Comparison of ENCODE assay signal across 9 cellular contexts in the genomic region with DNA sequence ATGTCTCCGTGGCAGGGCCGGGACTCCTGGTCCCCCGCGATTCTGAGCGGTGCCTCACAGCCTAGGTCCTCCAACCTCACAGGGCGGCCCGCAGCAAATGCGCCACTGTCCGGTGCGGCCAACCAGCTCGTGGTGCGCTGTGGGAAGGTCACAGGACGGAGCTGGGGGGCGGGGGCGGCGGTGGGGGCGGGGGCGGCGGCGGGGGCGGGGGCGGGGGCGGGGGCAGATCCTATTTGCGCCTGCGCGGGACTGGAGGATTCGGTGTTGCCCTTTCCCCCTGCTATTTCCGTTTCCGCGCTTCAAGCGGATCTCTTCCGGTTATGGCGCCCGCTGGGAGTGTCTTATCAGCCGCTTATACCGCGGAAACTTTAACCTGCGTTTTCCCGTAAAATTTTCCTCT.
A peak's percentile ranks its signal among the peaks of the same experiment; 100 is the strongest.
DNase-seq lines count a peak whose midpoint lies in the region; ATAC-seq and TF ChIP-seq lines count a peak whose summit lies in the region.
"Had no signal": no experiment of that assay in that cellular context is flagged by ENCODE, and none has a peak within 500 bp of the region (broad histone marks: within the 10 kb centered on the region; RNA-seq: fewer than 3 reads in every experiment).

No MANE protein-coding gene starts in this region.

- TF ChIP-seq RAD21 in liver (IDR thresholded peaks at IDR 0.05) = no peak

- WGBS in liver = 34% methylated on average over 39 of the region's 39 CpGs

- H3K4me3 ChIP-seq in liver (ENCODE audit: low read depth in 1 of 3, low read length in 3 of 3) (peak overlapping the region in 2 of 3 donors; percentile 1 to 5), upper lobe of right lung (peak overlapping the region; percentile 26)

- H3K27ac ChIP-seq in liver (ENCODE audit: low read depth in 1 of 2, low read length in 2 of 2) (no peak overlapping the region), upper lobe of right lung (no peak overlapping the region)
- H3K27ac ChIP-seq: neutrophil had no signal

- TF ChIP-seq CTCF in chondrocyte (IDR thresholded peaks at IDR 0.05) (no peak), liver (IDR thresholded peaks at IDR 0.05; ENCODE audit: low read depth, low read length, missing input control) (no peak), upper lobe of right lung (IDR thresholded peaks at IDR 0.05) (no peak)

- H3K36me3 ChIP-seq in liver (ENCODE audit: control insufficient read depth in 4 of 4, insufficient read depth in 3 of 4, low read depth in 1 of 4, low read length in 3 of 4) = no peaks in the 10 kb centered on the region
- no peaks in the 10 kb centered on the region for H3K36me3 ChIP-seq in upper lobe of right lung
- H3K36me3 ChIP-seq: neutrophil had no signal

- H3K27me3 ChIP-seq in liver (ENCODE audit: control insufficient read depth in 4 of 4, insufficient read depth in 4 of 4, low read length in 3 of 4) = peaks cover 0 to 2% (median 0%) of the 10 kb centered on the region in 4 donors
- H3K27me3 ChIP-seq in upper lobe of right lung = no peaks in the 10 kb centered on the region

- H3K9me3 ChIP-seq in liver (ENCODE audit: control insufficient read depth in 4 of 4, low read length in 3 of 4) (peaks cover 2 to 7% (median 6%) of the 10 kb centered on the region in 4 donors), upper lobe of right lung (no peaks in the 10 kb centered on the region)

- H3K4me1 ChIP-seq in liver (ENCODE audit: control insufficient read depth in 4 of 4, insufficient read depth in 4 of 4, low read length in 3 of 4) (no peaks in the 10 kb centered on the region), upper lobe of right lung (no peaks in the 10 kb centered on the region)

- peaks cover 6% of the 10 kb centered on the region for H3K27me3 Mint-ChIP-seq in chondrocyte (ENCODE audit: low read depth)

- H3K4me3 Mint-ChIP-seq in chondrocyte (ENCODE audit: unreplicated experiment) = peak overlapping the region; percentile 63

- intact Hi-C loops in Right ventricle myocardium inferior (cut with DNase I) (no loop called here), cardiac septum (cut with DNase I) (loop anchor here (10.0 kb wide), 1 partner anchor 73 kb away; no protein-coding TSS in a partner anchor), upper lobe of right lung (cut with DNase I) (no loop called here)

- no peaks in the 10 kb centered on the region for H3K4me1 Mint-ChIP-seq in chondrocyte (ENCODE audit: low read depth)

- DNase-seq in Right ventricle myocardium inferior (ENCODE audit: missing footprints) (no peak), cardiac septum (ENCODE audit: low spot score) (no peak), chondrocyte (ENCODE audit: low spot score) (no peak), upper lobe of right lung (no peak), SIG-M5 (lab: John Stamatoyannopoulos, UW) (no peak), DMS153 (lab: John Stamatoyannopoulos, UW) (no peak)

- no peak overlapping the region for H3K9ac ChIP-seq in liver (ENCODE audit: low read depth in 1 of 2, low read length in 2 of 2)

- H3K36me3 Mint-ChIP-seq in chondrocyte (ENCODE audit: low read depth) = no peaks in the 10 kb centered on the region

- ATAC-seq in Right ventricle myocardium inferior (peak; percentile 77), upper lobe of right lung (peak; percentile 26), GM21717 (IDR thresholded peaks at IDR 0.05; ENCODE audit: unreplicated experiment) (no peak)

- H3K9me3 Mint-ChIP-seq in chondrocyte (ENCODE audit: low read depth) = peaks cover 24% of the 10 kb centered on the region

- H3K27ac Mint-ChIP-seq in chondrocyte (ENCODE audit: unreplicated experiment) = no peak overlapping the region

TF ChIP-seq in liver, 16 proteins besides CTCF, POLR2A, EP300 and RAD21:
- TF ChIP-seq HNF4G (IDR thresholded peaks at IDR 0.05) = no peak
- TF ChIP-seq SP1 (IDR thresholded peaks at IDR 0.05) = no peak
- peak; percentile 70 to 77 for TF ChIP-seq GABPA (IDR thresholded peaks at IDR 0.05 in 1 of 2, conservative IDR thresholded peaks at IDR 0.05 in 1 of 2)
